Comparison of ENCODE assay signal across 15 cellular contexts in genomic region chrX:44915361-44915868, GRCh38. TPM values are rescaled to one million over a fixed set of nuclear protein-coding genes. Genes with fewer than 3 reads are reported as not detected.
DNase-seq lines count a peak whose midpoint lies in the region; ATAC-seq and TF ChIP-seq lines count a peak whose summit lies in the region.
"Had no signal": no experiment of that assay in that cellular context is flagged by ENCODE, and none has a peak within 500 bp of the region (broad histone marks: within the 10 kb centered on the region; RNA-seq: fewer than 3 reads in every experiment).

No MANE protein-coding gene starts in this region.

- intact Hi-C loops in CD4-positive, alpha-beta T cell (cut with DNase I, micrococcal nuclease), result no loop called here
- intact Hi-C loops in ascending aorta (cut with DNase I), result no loop called here

- H2AK5ac ChIP-seq in mesenchymal stem cell (ENCODE audit: low read length, severe bottlenecking), result no peak overlapping the region

- H3K4me3 Mint-ChIP-seq in CD4-positive, alpha-beta T cell, result peak overlapping the region; percentile 30
- no peak overlapping the region for H3K4me3 Mint-ChIP-seq in activated CD4-positive, alpha-beta T cell treated with anti-CD3 and anti-CD28 coated beads, Interleukin-2, amount 10 ng/mL, durations not matched to agents 7 days and 5 days
- H3K4me3 Mint-ChIP-seq: stimulated activated naive B cell treated with anti-CD40 and anti-IgM and Interleukin-4, amounts not matched to agents 10 μg/mL and 1 μg/mL and 100 μg/mL, for 72 hours had no signal

- H3K27me3 ChIP-seq in CD4-positive, alpha-beta T cell (ENCODE audit: control insufficient read depth, insufficient read depth, low read length), result no peaks in the 10 kb centered on the region
- H3K27me3 ChIP-seq in ascending aorta, result no peaks in the 10 kb centered on the region
- H3K27me3 ChIP-seq in mesenchymal stem cell (ENCODE audit: control insufficient read depth in 1 of 2, insufficient read depth in 1 of 2, low read length in 2 of 2), result no peaks in the 10 kb centered on the region

- H3K36me3 Mint-ChIP-seq in CD4-positive, alpha-beta T cell (ENCODE audit: low read depth), result peaks cover 12% of the 10 kb centered on the region
- peaks cover 8% of the 10 kb centered on the region for H3K36me3 Mint-ChIP-seq in activated CD4-positive, alpha-beta T cell treated with anti-CD3 and anti-CD28 coated beads, Interleukin-2, amount 10 ng/mL, durations not matched to agents 7 days and 5 days (ENCODE audit: low read depth)

- H3K4me1 ChIP-seq in ascending aorta (peaks cover 0 to 16% of the 10 kb centered on the region in 2 donors), mesenchymal stem cell (ENCODE audit: control insufficient read depth, insufficient read depth, low read depth, low read length) (peaks cover 3% of the 10 kb centered on the region)

- H3K27me3 Mint-ChIP-seq in CD4-positive, alpha-beta T cell, result no peaks in the 10 kb centered on the region
- no peaks in the 10 kb centered on the region for H3K27me3 Mint-ChIP-seq in activated CD4-positive, alpha-beta T cell treated with anti-CD3 and anti-CD28 coated beads, Interleukin-2, amount 10 ng/mL, durations not matched to agents 7 days and 5 days
- H3K27me3 Mint-ChIP-seq: stimulated activated naive B cell treated with anti-CD40 and anti-IgM and Interleukin-4, amounts not matched to agents 10 μg/mL and 1 μg/mL and 100 μg/mL, for 72 hours had no signal

- no peak overlapping the region for H3K23ac ChIP-seq in mesenchymal stem cell (ENCODE audit: low read length in 2 of 2)

- no peak overlapping the region for H2AFZ ChIP-seq in mesenchymal stem cell (ENCODE audit: low read depth, low read length)

- H3K79me1 ChIP-seq in mesenchymal stem cell (replicated peaks; ENCODE audit: low read length, poor library complexity, severe bottlenecking), result no peaks in the 10 kb centered on the region

- no peak for TF ChIP-seq CTCF in CD4-positive, alpha-beta T cell (IDR thresholded peaks at IDR 0.05)
- no peak for TF ChIP-seq CTCF in ascending aorta (IDR thresholded peaks at IDR 0.05)

- no peak overlapping the region for H4K91ac ChIP-seq in mesenchymal stem cell (ENCODE audit: low read length)

- no peak overlapping the region for H3K9ac ChIP-seq in mesenchymal stem cell (ENCODE audit: low read length)

- WGBS in mesenchymal stem cell, result 95% methylated on average over 4 of the region's 8 CpGs

- no peaks in the 10 kb centered on the region for H3K9me3 ChIP-seq in CD4-positive, alpha-beta T cell (ENCODE audit: control insufficient read depth, low read length)
- H3K9me3 ChIP-seq in ascending aorta, result no peaks in the 10 kb centered on the region
- H3K9me3 ChIP-seq in mesenchymal stem cell (ENCODE audit: control insufficient read depth, low read length), result no peaks in the 10 kb centered on the region

- H2BK12ac ChIP-seq in mesenchymal stem cell (ENCODE audit: low read length in 2 of 2), result no peak overlapping the region

- H3K36me3 ChIP-seq in ascending aorta, result no peaks in the 10 kb centered on the region
- H3K36me3 ChIP-seq in mesenchymal stem cell (ENCODE audit: control insufficient read depth in 1 of 2, insufficient read depth in 2 of 2, low read depth in 1 of 2, low read length in 2 of 2), result peaks cover 0 to 3% of the 10 kb centered on the region in 2 experiments

- peak overlapping the region; percentile 49 for H3K27ac Mint-ChIP-seq in CD4-positive, alpha-beta T cell
- H3K27ac Mint-ChIP-seq in activated CD4-positive, alpha-beta T cell treated with anti-CD3 and anti-CD28 coated beads, Interleukin-2, amount 10 ng/mL, durations not matched to agents 7 days and 5 days, result no peak overlapping the region
- H3K27ac Mint-ChIP-seq: stimulated activated naive B cell treated with anti-CD40 and anti-IgM and Interleukin-4, amounts not matched to agents 10 μg/mL and 1 μg/mL and 100 μg/mL, for 72 hours had no signal

- DNase-seq in CD4-positive, alpha-beta T cell, result no peak
- DNase-seq in HuH-7.5 (ENCODE audit: low spot score) (peak; percentile 26), ascending aorta (ENCODE audit: low spot score in 2 of 2) (no peak), mesenchymal stem cell (peak; percentile 20), kidney glomerular epithelial cell (lab: John Stamatoyannopoulos, UW) (no peak)
- DNase-seq in activated effector memory CD4-positive, alpha-beta T cell treated with Interleukin-2 at 50 U/mL for 16 hours, result no peak
- DNase-seq in activated CD4-positive, alpha-beta T cell treated with anti-CD3 and anti-CD28 coated beads, Interleukin-2, amount 10 ng/mL, durations not matched to agents 7 days and 5 days, result no peak
- DNase-seq: COR-L47; H7; KBM-7; NCI-H345; stimulated activated CD4-positive, alpha-beta T cell treated with anti-CD3 and anti-CD28 coated beads, Interleukin-2, amount 100 ng/mL, for 24 hours; stimulated activated naive B cell treated with anti-CD40 and anti-IgM and Interleukin-4, amounts not matched to agents 10 μg/mL and 1 μg/mL and 100 μg/mL, for 72 hours; WERI-Rb-1 had no signal

- H3K4me1 Mint-ChIP-seq in CD4-positive, alpha-beta T cell (ENCODE audit: low read depth), result peaks cover 64% of the 10 kb centered on the region
- H3K4me1 Mint-ChIP-seq in activated CD4-positive, alpha-beta T cell treated with anti-CD3 and anti-CD28 coated beads, Interleukin-2, amount 10 ng/mL, durations not matched to agents 7 days and 5 days, result peaks cover 27% of the 10 kb centered on the region

- no peak for ATAC-seq in CD4-positive, alpha-beta T cell (ENCODE audit: poor library complexity)
- no peak for ATAC-seq in HG02642 (IDR thresholded peaks at IDR 0.05; ENCODE audit: poor library complexity, unreplicated experiment)

- H4K8ac ChIP-seq in mesenchymal stem cell (ENCODE audit: low read length), result no peak overlapping the region

- H3K4me3 ChIP-seq in ascending aorta (peak overlapping the region; percentile 2 to 6), mesenchymal stem cell (ENCODE audit: insufficient read depth in 1 of 2, low read depth in 1 of 2, low read length in 2 of 2) (no peak overlapping the region)

- POLR2A ChIA-PET in CD4-positive, alpha-beta T cell (lab: Charles Lee), result no interaction called here
- POLR2A ChIA-PET in activated CD4-positive, alpha-beta T cell treated with anti-CD3 and anti-CD28 coated beads, Interleukin-2, amount 10 ng/mL, durations not matched to agents 7 days and 5 days (lab: Charles Lee), result no interaction called here

- H3K9me3 Mint-ChIP-seq in CD4-positive, alpha-beta T cell, result no peaks in the 10 kb centered on the region
- no peaks in the 10 kb centered on the region for H3K9me3 Mint-ChIP-seq in activated CD4-positive, alpha-beta T cell treated with anti-CD3 and anti-CD28 coated beads, Interleukin-2, amount 10 ng/mL, durations not matched to agents 7 days and 5 days

- no peak overlapping the region for H3K4me2 ChIP-seq in mesenchymal stem cell (ENCODE audit: low read length, poor library complexity, severe bottlenecking)

- no peak overlapping the region for H3K18ac ChIP-seq in mesenchymal stem cell (ENCODE audit: low read depth in 1 of 2, low read length in 2 of 2)

- H2BK120ac ChIP-seq in mesenchymal stem cell (ENCODE audit: low read depth, low read length), result no peak overlapping the region

- no peak overlapping the region for H3K14ac ChIP-seq in mesenchymal stem cell (ENCODE audit: low read length in 2 of 2)

- CTCF ChIA-PET in CD4-positive, alpha-beta T cell (lab: Charles Lee), result interaction anchor here (0.5 kb wide), 1 partner anchor 76 kb away, joined by 4 read pairs; no protein-coding TSS in a partner anchor
- CTCF ChIA-PET in activated CD4-positive, alpha-beta T cell treated with anti-CD3 and anti-CD28 coated beads, Interleukin-2, amount 10 ng/mL, durations not matched to agents 7 days and 5 days (lab: Charles Lee), result no interaction called here

- no peak overlapping the region for H2BK5ac ChIP-seq in mesenchymal stem cell (ENCODE audit: low read depth, low read length, poor library complexity, severe bottlenecking)

- H3K27ac ChIP-seq in CD4-positive, alpha-beta T cell (ENCODE audit: low read depth, low read length), result no peak overlapping the region
- H3K27ac ChIP-seq in ascending aorta (no peak overlapping the region), mesenchymal stem cell (ENCODE audit: low read length, poor library complexity, severe bottlenecking) (peak overlapping the region; percentile 81)
- H3K27ac ChIP-seq: WERI-Rb-1 had no signal

- H2BK15ac ChIP-seq in mesenchymal stem cell (ENCODE audit: low read depth, poor library complexity, severe bottlenecking), result no peak overlapping the region

- H3K4ac ChIP-seq in mesenchymal stem cell (ENCODE audit: low read depth in 1 of 2, low read length in 2 of 2), result no peak overlapping the region

RNA-seq across cellular contexts. Expression of gene KDM6A, which starts 42.4 kb away (rescaled TPM):
- total RNA-seq in CD4-positive, alpha-beta T cell, result 10 to 100 TPM; 59.6 to 63.9 TPM
- total RNA-seq in ascending aorta, result 16.3 TPM
- 9.5 TPM for polyA plus RNA-seq in mesenchymal stem cell (2013, experiment 1 of 2)
- polyA plus RNA-seq in mesenchymal stem cell (2013, experiment 2 of 2), result 9.5 TPM
- 10 to 100 TPM; 26.6 to 27.6 TPM for total RNA-seq in activated CD4-positive, alpha-beta T cell treated with anti-CD3 and anti-CD28 coated beads, Interleukin-2, amount 10 ng/mL, durations not matched to agents 7 days and 5 days

Comparison
In these comparisons a context has a peak if more than half of its experiments do, and no peak if none do; other contexts are left out.
1. DNase-seq: peak in HuH-7.5 (single experiment) and mesenchymal stem cell (single experiment); none in CD4-positive, alpha-beta T cell (0 of 10), ascending aorta (0 of 2), kidney glomerular epithelial cell (single experiment), activated effector memory CD4-positive, alpha-beta T cell treated with Interleukin-2 at 50 U/mL for 16 hours (single experiment) and activated CD4-positive, alpha-beta T cell treated with anti-CD3 and anti-CD28 coated beads, Interleukin-2, amount 10 ng/mL, durations not matched to agents 7 days and 5 days (single experiment).
2. H3K4me3 ChIP-seq: peak in ascending aorta (2 of 2); none in mesenchymal stem cell (0 of 2).